Comparison of ENCODE assay signal across 1 cellular context in genomic region chr3:43587303-43587702, GRCh38.
TF ChIP-seq lines count a peak whose summit lies in the region.

No MANE protein-coding gene starts in this region.

TF ChIP-seq in K562, 482 proteins besides CTCF, POLR2A, EP300 and RAD21 (continued from another document and continues in another):
- peak; percentile 87 for TF ChIP-seq PRDM10 (IDR thresholded peaks at IDR 0.05; ENCODE audit: partially characterized antibody)
- 0 out of 2 replicates have a peak, but pooled peaks have one; percentile 42 for TF ChIP-seq MTA1 (IDR thresholded peaks at IDR 0.05; ENCODE audit: borderline replicate concordance)
- no peak for TF ChIP-seq ZBTB33 (CRISPR knock-in tag; IDR thresholded peaks at IDR 0.05)
- peak; percentile 27; the same call in 1 of the 2 replicates for TF ChIP-seq ZKSCAN1 (IDR thresholded peaks at IDR 0.05; ENCODE audit: low read depth, low read length)
- no peak for TF ChIP-seq GTF2B (IDR thresholded peaks at IDR 0.05; ENCODE audit: extremely low read depth, insufficient read length)
- no peak for TF ChIP-seq CBX3 (IDR thresholded peaks at IDR 0.05; ENCODE audit: borderline replicate concordance in 1 of 2, low read length in 2 of 2)
- TF ChIP-seq MEIS2 (IDR thresholded peaks at IDR 0.05; ENCODE audit: partially characterized antibody) = peak; percentile 60
- TF ChIP-seq SPI1 (IDR thresholded peaks at IDR 0.05; ENCODE audit: borderline replicate concordance, low read depth, low read length) = peak; percentile 45; the same call in 1 of the 2 replicates
- TF ChIP-seq BRD4 (IDR thresholded peaks at IDR 0.05) = no peak
- 0 out of 2 replicates have a peak, but pooled peaks have one; percentile 22 for TF ChIP-seq CC2D1A (IDR thresholded peaks at IDR 0.05)
- no peak for TF ChIP-seq KLF6 (CRISPR knock-in tag; IDR thresholded peaks at IDR 0.05; ENCODE audit: borderline replicate concordance)
- no peak for TF ChIP-seq XRCC3 (IDR thresholded peaks at IDR 0.05)
- peak; percentile 28; the same call in 1 of the 2 replicates for TF ChIP-seq BACH1 (tag; IDR thresholded peaks at IDR 0.05)
- TF ChIP-seq JUN (IDR thresholded peaks at IDR 0.05; ENCODE audit: borderline replicate concordance, low read depth, low read length) = no peak
- TF ChIP-seq JUN (CRISPR knock-in tag; IDR thresholded peaks at IDR 0.05; ENCODE audit: borderline replicate concordance) = no peak
- TF ChIP-seq TFE3 (CRISPR knock-in tag; IDR thresholded peaks at IDR 0.05) = no peak
- TF ChIP-seq ZBTB17 (CRISPR knock-in tag; IDR thresholded peaks at IDR 0.05) = no peak
- no peak for TF ChIP-seq ZNF146 (CRISPR knock-in tag; IDR thresholded peaks at IDR 0.05; ENCODE audit: unreplicated experiment)
- peak; percentile 38; the same call in 1 of the 2 replicates for TF ChIP-seq CTBP1 (IDR thresholded peaks at IDR 0.05; ENCODE audit: borderline replicate concordance)
- TF ChIP-seq KAT7 (CRISPR knock-in tag; IDR thresholded peaks at IDR 0.05; ENCODE audit: borderline replicate concordance) = no peak
- TF ChIP-seq RHOXF2B (CRISPR knock-in tag; conservative IDR thresholded peaks at IDR 0.05) = no peak
- TF ChIP-seq TFAM (CRISPR knock-in tag; conservative IDR thresholded peaks at IDR 0.05) = no peak
- no peak for TF ChIP-seq HEY1 (CRISPR knock-in tag; IDR thresholded peaks at IDR 0.05; ENCODE audit: borderline replicate concordance)
- no peak for TF ChIP-seq MEF2D (tag; conservative IDR thresholded peaks at IDR 0.05; ENCODE audit: low read depth)
- no peak for TF ChIP-seq ZNF766 (CRISPR knock-in tag; conservative IDR thresholded peaks at IDR 0.05)
- no peak for TF ChIP-seq ZNF12 (CRISPR knock-in tag; IDR thresholded peaks at IDR 0.05)
- peak; percentile 17; the same call in 1 of the 2 replicates for TF ChIP-seq CREM (IDR thresholded peaks at IDR 0.05; ENCODE audit: low read depth)
- TF ChIP-seq ZBTB40 (IDR thresholded peaks at IDR 0.05) = peak; percentile 36; the same call in 1 of the 2 replicates
- no peak for TF ChIP-seq ZBTB40 (CRISPR knock-in tag; IDR thresholded peaks at IDR 0.05)
- TF ChIP-seq E4F1 (CRISPR knock-in tag; IDR thresholded peaks at IDR 0.05; ENCODE audit: borderline replicate concordance) = peak; percentile 88
- no peak for TF ChIP-seq PBX2 (CRISPR knock-in tag; IDR thresholded peaks at IDR 0.05; ENCODE audit: low read depth)
- peak; percentile 48; the same call in 1 of the 2 replicates for TF ChIP-seq PBX2 (tag; conservative IDR thresholded peaks at IDR 0.05; ENCODE audit: low read depth)
- TF ChIP-seq KLF10 (CRISPR knock-in tag; IDR thresholded peaks at IDR 0.05) = no peak
- 0 out of 4 replicates have a peak, but pooled peaks of 1 of the 2 experiments have one; percentile 15 for TF ChIP-seq HDAC1 (IDR thresholded peaks at IDR 0.05)
- TF ChIP-seq TFAP4 (CRISPR knock-in tag; IDR thresholded peaks at IDR 0.05; ENCODE audit: borderline replicate concordance) = peak; percentile 15; the same call in 1 of the 2 replicates
